In the genomic region with DNA sequence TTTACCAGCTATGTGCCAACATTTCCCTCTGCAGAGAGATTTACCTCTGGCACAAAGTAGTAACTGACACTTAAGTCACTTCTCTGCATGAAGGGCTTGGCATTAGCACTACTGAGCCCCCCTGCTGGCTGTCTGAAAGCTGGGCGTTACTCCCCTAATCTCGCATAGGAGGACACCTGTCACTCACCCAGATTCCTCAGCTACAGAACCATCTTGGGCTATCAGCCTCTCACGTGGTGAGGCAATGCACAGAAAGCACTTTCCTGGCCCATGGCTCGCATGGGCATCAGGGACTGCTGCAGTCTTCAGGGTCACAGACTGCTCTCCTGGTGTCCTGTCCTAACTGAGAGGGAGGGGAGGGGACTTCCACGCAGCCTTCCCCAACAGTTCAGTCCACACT, we compare ENCODE assay signal across 19 cellular contexts. TPM values are rescaled to one million over a fixed set of nuclear protein-coding genes. Genes with fewer than 3 reads are reported as not detected.
DNase-seq lines count a peak whose midpoint lies in the region; ATAC-seq, FAIRE-seq and TF ChIP-seq lines count a peak whose summit lies in the region.
"Had no signal": no experiment of that assay in that cellular context is flagged by ENCODE, and none has a peak within 500 bp of the region (broad histone marks: within the 10 kb centered on the region; RNA-seq: fewer than 3 reads in every experiment).

No MANE protein-coding gene starts in this region.

- H4K8ac ChIP-seq in mesendoderm (ENCODE audit: low read depth, low read length), result no peak overlapping the region

- no peaks in the 10 kb centered on the region for H3K27me3 Mint-ChIP-seq in T-helper 2 cell treated with Interferon-gamma antibody and Interleukin-4, amounts not matched to agents 5 μg/mL and 100 μg/mL, for 36 hours (ENCODE audit: low read depth)
- H3K27me3 Mint-ChIP-seq in activated T-helper 17 cell treated with anti-CD3 and anti-CD28 coated beads, Interleukin-2, amount 50 U/mL, for 72 hours, result peaks cover 3% of the 10 kb centered on the region
- H3K27me3 Mint-ChIP-seq: activated B cell treated with CpG ODN at 0.5 μM for 24 hours, brain had no signal

- H3K23ac ChIP-seq in mesendoderm (ENCODE audit: low read length), result no peak overlapping the region

- TF ChIP-seq CTCF in Loucy (conservative IDR thresholded peaks at IDR 0.05; ENCODE audit: low read length), result peak; percentile 28
- no peak for TF ChIP-seq CTCF in sigmoid colon (IDR thresholded peaks at IDR 0.05)

- peaks cover 54% of the 10 kb centered on the region for H3K4me1 ChIP-seq in Loucy (ENCODE audit: insufficient read depth, low read length, poor library complexity, severe bottlenecking)
- peaks cover 34% of the 10 kb centered on the region for H3K4me1 ChIP-seq in mesendoderm (ENCODE audit: control insufficient read depth, low read depth, low read length)
- H3K4me1 ChIP-seq in sigmoid colon, result no peaks in the 10 kb centered on the region

- H3K36me3 Mint-ChIP-seq in T-helper 2 cell treated with Interferon-gamma antibody and Interleukin-4, amounts not matched to agents 5 μg/mL and 100 μg/mL, for 36 hours (ENCODE audit: low read depth), result peaks cover 33% of the 10 kb centered on the region
- no peaks in the 10 kb centered on the region for H3K36me3 Mint-ChIP-seq in activated T-helper 17 cell treated with anti-CD3 and anti-CD28 coated beads, Interleukin-2, amount 50 U/mL, for 72 hours (ENCODE audit: low read depth)

- H3K4me1 Mint-ChIP-seq in T-helper 2 cell treated with Interferon-gamma antibody and Interleukin-4, amounts not matched to agents 5 μg/mL and 100 μg/mL, for 36 hours (ENCODE audit: low read depth), result peaks cover 61% of the 10 kb centered on the region
- H3K4me1 Mint-ChIP-seq in activated T-helper 17 cell treated with anti-CD3 and anti-CD28 coated beads, Interleukin-2, amount 50 U/mL, for 72 hours, result peaks cover 29% of the 10 kb centered on the region

- H4K20me1 ChIP-seq in Loucy (ENCODE audit: insufficient read depth, low read length, poor library complexity, severe bottlenecking), result no peaks in the 10 kb centered on the region

- H3K4ac ChIP-seq in mesendoderm (ENCODE audit: low read depth, low read length), result no peak overlapping the region

- no peak overlapping the region for H2AK5ac ChIP-seq in mesendoderm (ENCODE audit: low read length)

- no peaks in the 10 kb centered on the region for H3K27me3 ChIP-seq in Loucy (ENCODE audit: insufficient read depth, low read length, poor library complexity, severe bottlenecking)
- no peaks in the 10 kb centered on the region for H3K27me3 ChIP-seq in mesendoderm (ENCODE audit: insufficient read depth, low read length, poor library complexity)
- H3K27me3 ChIP-seq in sigmoid colon, result no peaks in the 10 kb centered on the region
- H3K27me3 ChIP-seq: SJCRH30 had no signal

- no peak overlapping the region for H4K5ac ChIP-seq in mesendoderm (ENCODE audit: low read length)

- no peaks in the 10 kb centered on the region for H3F3A ChIP-seq in Loucy (ENCODE audit: low read depth)

- H3K4me2 ChIP-seq in Loucy (ENCODE audit: low read depth, low read length, poor library complexity, severe bottlenecking), result peak overlapping the region; percentile 77
- H3K4me2 ChIP-seq in mesendoderm (ENCODE audit: low read length), result no peak overlapping the region

- TF ChIP-seq EP300 in sigmoid colon (IDR thresholded peaks at IDR 0.05), result no peak

- no peak for DNase-seq in T-helper 2 cell treated with Interferon-gamma antibody and Interleukin-4, amounts not matched to agents 5 μg/mL and 100 μg/mL, for 36 hours (ENCODE audit: low spot score)
- DNase-seq in T-helper 2 cell (no peak), mesendoderm (peak; percentile 96), hepatic stellate cell (ENCODE audit: low spot score) (no peak), sigmoid colon (no peak), GM19239 (ENCODE audit: insufficient read length, low spot score) (no peak)
- DNase-seq: activated B cell treated with CpG ODN at 0.5 μM for 24 hours; effector CD8-positive, alpha-beta T cell; foreskin fibroblast; mucosa of descending colon; NCI-H1105 treated with DMSO at 0.1 percent for 48 hours; NK-92 treated with Interleukin-12 subunit alpha and Interleukin-12 subunit beta, amount 100 ng/mL, for 24 hours; psoas muscle; SJCRH30; stimulated activated CD8-positive, alpha-beta memory T cell treated with anti-CD3 and anti-CD28 coated beads, Interleukin-4, amount 100 ng/mL, for 48 hours had no signal

- H2BK120ac ChIP-seq in mesendoderm (ENCODE audit: low read depth, low read length), result no peak overlapping the region

- no peak overlapping the region for H2BK5ac ChIP-seq in mesendoderm (ENCODE audit: low read length)

- peak overlapping the region; percentile 66 for H3K4me3 ChIP-seq in Loucy (ENCODE audit: low read length, poor library complexity, severe bottlenecking)
- no peak overlapping the region for H3K4me3 ChIP-seq in mesendoderm (ENCODE audit: low read length)
- H3K4me3 ChIP-seq in sigmoid colon, result no peak overlapping the region
- H3K4me3 ChIP-seq: mucosa of descending colon, psoas muscle, SJCRH30 had no signal

- no peak for ATAC-seq in activated T-helper 17 cell treated with anti-CD3 and anti-CD28 coated beads, Interleukin-2, amount 50 U/mL, for 72 hours (replicated peaks)
- ATAC-seq: mucosa of descending colon had no signal

- H3K27ac ChIP-seq in mesendoderm (ENCODE audit: low read depth, low read length), result no peak overlapping the region
- H3K27ac ChIP-seq in sigmoid colon, result no peak overlapping the region
- H3K27ac ChIP-seq: psoas muscle had no signal

- H3K9me3 ChIP-seq in Loucy (ENCODE audit: insufficient read depth, low read depth, low read length), result no peaks in the 10 kb centered on the region
- no peaks in the 10 kb centered on the region for H3K9me3 ChIP-seq in sigmoid colon
- H3K9me3 ChIP-seq: mucosa of descending colon, psoas muscle had no signal

- H3K18ac ChIP-seq in mesendoderm (ENCODE audit: low read length), result no peak overlapping the region

- intact Hi-C loops in sigmoid colon (cut with DNase I), result no loop called here

- TF ChIP-seq POLR2A in sigmoid colon (IDR thresholded peaks at IDR 0.05), result no peak

- peaks cover 32% of the 10 kb centered on the region for H3K79me1 ChIP-seq in mesendoderm (ENCODE audit: low read length)

- no peak for FAIRE-seq in GM19239 (lab: Jason Lieb, UNC)
- FAIRE-seq: islet of Langerhans had no signal

- no peaks in the 10 kb centered on the region for H3K9me2 ChIP-seq in Loucy (replicated peaks; ENCODE audit: low read depth, low read length)

- no peaks in the 10 kb centered on the region for H3K36me3 ChIP-seq in Loucy (ENCODE audit: insufficient read depth, low read length)
- H3K36me3 ChIP-seq in mesendoderm (ENCODE audit: control insufficient read depth, insufficient read depth, low read length), result peaks cover 13% of the 10 kb centered on the region
- H3K36me3 ChIP-seq in sigmoid colon, result no peaks in the 10 kb centered on the region

- H3K27ac Mint-ChIP-seq in T-helper 2 cell treated with Interferon-gamma antibody and Interleukin-4, amounts not matched to agents 5 μg/mL and 100 μg/mL, for 36 hours, result peak overlapping the region; percentile 86
- peak overlapping the region; percentile 89 for H3K27ac Mint-ChIP-seq in activated T-helper 17 cell treated with anti-CD3 and anti-CD28 coated beads, Interleukin-2, amount 50 U/mL, for 72 hours

- peak overlapping the region; percentile 58 for H3K9ac ChIP-seq in Loucy (ENCODE audit: low read depth, low read length, poor library complexity, severe bottlenecking)
- H3K9ac ChIP-seq in mesendoderm (ENCODE audit: low read length), result no peak overlapping the region

- no peaks in the 10 kb centered on the region; the same call in 1 of the 2 replicates for H3K79me2 ChIP-seq in Loucy (ENCODE audit: insufficient read depth, low read length)
- peaks cover 95% of the 10 kb centered on the region for H3K79me2 ChIP-seq in mesendoderm (ENCODE audit: control insufficient read depth, insufficient read depth, low read length)

- peaks cover 20% of the 10 kb centered on the region for H3K9me3 Mint-ChIP-seq in T-helper 2 cell treated with Interferon-gamma antibody and Interleukin-4, amounts not matched to agents 5 μg/mL and 100 μg/mL, for 36 hours
- H3K9me3 Mint-ChIP-seq in activated T-helper 17 cell treated with anti-CD3 and anti-CD28 coated beads, Interleukin-2, amount 50 U/mL, for 72 hours, result peaks cover 11% of the 10 kb centered on the region
- H3K9me3 Mint-ChIP-seq: activated B cell treated with CpG ODN at 0.5 μM for 24 hours, brain had no signal

- H3K4me3 Mint-ChIP-seq in T-helper 2 cell treated with Interferon-gamma antibody and Interleukin-4, amounts not matched to agents 5 μg/mL and 100 μg/mL, for 36 hours, result peak overlapping the region; percentile 66
- H3K4me3 Mint-ChIP-seq in activated T-helper 17 cell treated with anti-CD3 and anti-CD28 coated beads, Interleukin-2, amount 50 U/mL, for 72 hours, result no peak overlapping the region
- H3K4me3 Mint-ChIP-seq: brain had no signal

- H2BK15ac ChIP-seq in mesendoderm (replicated peaks; ENCODE audit: low read depth), result no peak overlapping the region

- WGBS in mesendoderm (ENCODE audit: extremely low coverage, insufficient coverage, low lambda C conversion rate), result no CpG with 5 or more reads among the region's 5 CpGs
- 85 to 92% methylated on average over 5 of the region's 5 CpGs for WGBS in sigmoid colon, 2 donors

- H2AFZ ChIP-seq in Loucy (ENCODE audit: low read length), result no peak overlapping the region

- no peak overlapping the region for H3K56ac ChIP-seq in mesendoderm (ENCODE audit: low read length)

RNA-seq across cellular contexts. Expression of a gene that starts 12.0 kb away (rescaled TPM):
- 10 to 100 TPM in 1 of 2 donors, 1 to 10 TPM in 1; 3.3 to 25.4 TPM for total RNA-seq in activated T-helper 17 cell treated with anti-CD3 and anti-CD28 coated beads, Interleukin-2, amount 50 U/mL, for 72 hours
- polyA plus RNA-seq in mesendoderm (2013, experiment 1 of 2), result 995 TPM
- 979 TPM for polyA plus RNA-seq in mesendoderm (2013, experiment 2 of 2)
- total RNA-seq in sigmoid colon, result 10 to 100 TPM in 2 of 4 donors, 1 to 10 TPM in 2; 6.9 to 31.9 (median 9.6) TPM
- polyA plus RNA-seq in sigmoid colon, result 10 to 100 TPM in 1 of 3 donors, 1 to 10 TPM in 2; 3.6 to 15.0 (median 7.2) TPM
